Comparison of ENCODE assay signal across 21 cellular contexts in the genomic region with DNA sequence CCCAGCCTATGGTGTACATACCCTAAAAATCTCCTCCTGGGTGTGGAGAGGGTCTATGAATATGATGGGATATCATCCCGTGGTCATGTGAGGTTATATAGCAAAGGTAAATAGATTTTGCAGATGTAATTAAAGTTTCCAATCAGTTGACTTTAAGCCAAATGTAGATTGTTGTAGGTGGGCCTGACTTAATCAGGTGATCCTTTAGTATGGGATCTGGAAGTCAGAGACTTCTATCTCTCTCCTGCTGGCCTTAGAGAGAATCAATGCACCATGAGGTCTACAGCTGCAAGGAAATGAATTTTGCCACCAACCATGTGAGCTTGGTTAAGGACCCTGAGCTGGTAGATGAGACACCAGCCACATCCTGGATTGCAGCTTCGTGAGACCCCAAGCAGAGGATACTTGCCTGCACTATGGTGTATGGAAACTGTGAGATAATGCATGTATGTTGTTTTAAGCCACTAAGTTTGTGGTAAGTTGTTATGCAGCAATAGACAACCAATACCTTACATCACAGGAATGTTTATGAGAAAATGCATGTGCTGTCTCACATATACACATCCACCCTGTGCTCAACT.
DNase-seq lines count a peak whose midpoint lies in the region; ATAC-seq, FAIRE-seq and TF ChIP-seq lines count a peak whose summit lies in the region.
"Had no signal": no experiment of that assay in that cellular context is flagged by ENCODE, and none has a peak within 500 bp of the region (broad histone marks: within the 10 kb centered on the region; RNA-seq: fewer than 3 reads in every experiment).

No MANE protein-coding gene starts in this region.

- H3K4me1 ChIP-seq in K562 (replicated peaks in 1 of 2; ENCODE audit: control insufficient read depth in 2 of 2, insufficient read depth in 2 of 2, low read length in 2 of 2), result no peaks in the 10 kb centered on the region
- H3K4me1 ChIP-seq: BE2C, Caco-2, HAP-1 had no signal

- ATAC-seq in stimulated activated naive CD8-positive, alpha-beta T cell treated with anti-CD3 and anti-CD28 coated beads, Interleukin-15, amount 100 ng/mL, for 72 hours, result peak; percentile 42
- ATAC-seq in stimulated activated naive CD8-positive, alpha-beta T cell treated with anti-CD3 and anti-CD28 coated beads, Interleukin-15, Interleukin-2, amounts not matched to agents 100 U/mL and 50 U/mL, for 24 hours, result no peak
- ATAC-seq in K562, result no peak
- ATAC-seq in stimulated activated effector memory CD8-positive, alpha-beta T cell treated with anti-CD3 and anti-CD28 coated beads, Interleukin-12 subunit alpha, Interleukin-12 subunit beta, amount 100 ng/mL, for 72 hours, result peak; percentile 70
- no peak for ATAC-seq in activated CD4-positive, alpha-beta T cell treated with anti-CD3 and anti-CD28 coated beads for 36 hours

- BruUV-seq in K562 (replicated peaks; lab: Mats Ljungman, UMichigan), result no TSS peak

- no peaks in the 10 kb centered on the region; the same call in 1 of the 2 replicates for H4K20me1 ChIP-seq in K562 (replicated peaks; ENCODE audit: control insufficient read depth, insufficient read depth, low read length)

- CTCF ChIA-PET in K562 (lab: Yijun Ruan, JAX; ENCODE audit: low intra/inter-chr PET ratio), result no interaction called here
- CTCF ChIA-PET in activated CD4-positive, alpha-beta T cell treated with anti-CD3 and anti-CD28 coated beads for 36 hours (lab: Charles Lee), result no interaction called here

- H3K9me1 ChIP-seq in K562 (ENCODE audit: control insufficient read depth, insufficient read depth, low read length), result no peaks in the 10 kb centered on the region

- no peak overlapping the region for H3K4me2 ChIP-seq in K562 (ENCODE audit: insufficient read depth, low read length)

- no peaks in the 10 kb centered on the region for H3K9me3 Mint-ChIP-seq in stimulated activated naive CD8-positive, alpha-beta T cell treated with anti-CD3 and anti-CD28 coated beads, Interleukin-15, amount 100 ng/mL, for 72 hours
- H3K9me3 Mint-ChIP-seq in stimulated activated effector memory CD8-positive, alpha-beta T cell treated with anti-CD3 and anti-CD28 coated beads, Interleukin-12 subunit alpha, Interleukin-12 subunit beta, amount 100 ng/mL, for 72 hours, result no peaks in the 10 kb centered on the region
- H3K9me3 Mint-ChIP-seq in endothelial cell (ENCODE audit: unreplicated experiment), result no peaks in the 10 kb centered on the region
- H3K9me3 Mint-ChIP-seq in activated CD4-positive, alpha-beta T cell treated with anti-CD3 and anti-CD28 coated beads for 36 hours (ENCODE audit: low read depth), result no peaks in the 10 kb centered on the region
- H3K9me3 Mint-ChIP-seq: CD8-positive, alpha-beta memory T cell had no signal

- no peak for TF ChIP-seq RAD21 in K562 (CRISPR knock-in tag; conservative IDR thresholded peaks at IDR 0.05 in 1 of 2, IDR thresholded peaks at IDR 0.05 in 1 of 2)

- no peaks in the 10 kb centered on the region for H3K9me3 ChIP-seq in K562 (replicated peaks; ENCODE audit: control insufficient read depth, insufficient read depth, low read depth, low read length)
- H3K9me3 ChIP-seq: BE2C, Caco-2, HAP-1 had no signal

- 0% methylated on average over 2 of the region's 2 CpGs for WGBS in K562 (ENCODE audit: insufficient coverage, low coverage, missing lambda C conversion rate)

- intact Hi-C loops in K562 (cut with micrococcal nuclease), result no loop called here
- intact Hi-C loops in activated CD4-positive, alpha-beta T cell treated with anti-CD3 and anti-CD28 coated beads for 36 hours (cut with DNase I, micrococcal nuclease), result no loop called here

- TF ChIP-seq CTCF in K562 (IDR thresholded peaks at IDR 0.05 in 2 of 3, conservative IDR thresholded peaks at IDR 0.05 in 1 of 3; ENCODE audit: insufficient read depth in 2 of 3, low read depth in 1 of 3, low read length in 3 of 3) (no peak), endothelial cell (IDR thresholded peaks at IDR 0.05; ENCODE audit: unreplicated experiment) (no peak)

- no peak overlapping the region for H2AFZ ChIP-seq in K562 (ENCODE audit: low read depth, low read length)
- H2AFZ ChIP-seq: GM23248 had no signal

- POLR2A ChIA-PET in K562 (lab: Yijun Ruan, JAX), result interaction anchor here (0.6 kb wide), 1 partner anchor 135 kb away, joined by 3 read pairs; no protein-coding TSS in a partner anchor
- POLR2A ChIA-PET in activated CD4-positive, alpha-beta T cell treated with anti-CD3 and anti-CD28 coated beads for 36 hours (lab: Charles Lee), result no interaction called here

- no peak for TF ChIP-seq POLR2A in K562 (conservative IDR thresholded peaks at IDR 0.05)

- TF ChIP-seq EP300 in K562 (IDR thresholded peaks at IDR 0.05; ENCODE audit: low read length), result no peak

- H3K4me3 ChIP-seq in K562, result no peak overlapping the region
- H3K4me3 ChIP-seq: GM23248, HAP-1 had no signal

- no peaks in the 10 kb centered on the region for H3K36me3 Mint-ChIP-seq in stimulated activated effector memory CD8-positive, alpha-beta T cell treated with anti-CD3 and anti-CD28 coated beads, Interleukin-12 subunit alpha, Interleukin-12 subunit beta, amount 100 ng/mL, for 72 hours
- H3K36me3 Mint-ChIP-seq in endothelial cell (ENCODE audit: low read depth, unreplicated experiment), result no peaks in the 10 kb centered on the region
- no peaks in the 10 kb centered on the region for H3K36me3 Mint-ChIP-seq in activated CD4-positive, alpha-beta T cell treated with anti-CD3 and anti-CD28 coated beads for 36 hours (ENCODE audit: low read depth)
- H3K36me3 Mint-ChIP-seq: CD4-positive, CD25-positive, alpha-beta regulatory T cell; CD8-positive, alpha-beta memory T cell had no signal

- no peak overlapping the region for H3K4me3 Mint-ChIP-seq in stimulated activated naive CD8-positive, alpha-beta T cell treated with anti-CD3 and anti-CD28 coated beads, Interleukin-15, amount 100 ng/mL, for 72 hours
- H3K4me3 Mint-ChIP-seq in stimulated activated effector memory CD8-positive, alpha-beta T cell treated with anti-CD3 and anti-CD28 coated beads, Interleukin-12 subunit alpha, Interleukin-12 subunit beta, amount 100 ng/mL, for 72 hours, result no peak overlapping the region
- H3K4me3 Mint-ChIP-seq in endothelial cell (ENCODE audit: unreplicated experiment), result no peak overlapping the region
- H3K4me3 Mint-ChIP-seq in activated CD4-positive, alpha-beta T cell treated with anti-CD3 and anti-CD28 coated beads for 36 hours, result no peak overlapping the region
- H3K4me3 Mint-ChIP-seq: CD4-positive, CD25-positive, alpha-beta regulatory T cell; CD8-positive, alpha-beta memory T cell had no signal

- H3K9ac ChIP-seq in K562 (ENCODE audit: insufficient read depth in 1 of 2, low read depth in 2 of 2, low read length in 2 of 2), result no peak overlapping the region
- H3K9ac ChIP-seq: GM23248 had no signal

- no peak overlapping the region for H3K27ac Mint-ChIP-seq in stimulated activated naive CD8-positive, alpha-beta T cell treated with anti-CD3 and anti-CD28 coated beads, Interleukin-15, amount 100 ng/mL, for 72 hours
- no peak overlapping the region for H3K27ac Mint-ChIP-seq in stimulated activated effector memory CD8-positive, alpha-beta T cell treated with anti-CD3 and anti-CD28 coated beads, Interleukin-12 subunit alpha, Interleukin-12 subunit beta, amount 100 ng/mL, for 72 hours
- no peak overlapping the region for H3K27ac Mint-ChIP-seq in endothelial cell (ENCODE audit: unreplicated experiment)
- no peak overlapping the region for H3K27ac Mint-ChIP-seq in activated CD4-positive, alpha-beta T cell treated with anti-CD3 and anti-CD28 coated beads for 36 hours
- H3K27ac Mint-ChIP-seq: CD8-positive, alpha-beta memory T cell had no signal

- H3K79me2 ChIP-seq in K562 (ENCODE audit: control insufficient read depth, insufficient read depth, low read length), result no peaks in the 10 kb centered on the region

- H3K27me3 ChIP-seq in K562 (ENCODE audit: control insufficient read depth in 2 of 2, insufficient read depth in 2 of 2, low read length in 2 of 2), result no peaks in the 10 kb centered on the region
- H3K27me3 ChIP-seq: BE2C had no signal

- H3K27me3 Mint-ChIP-seq in stimulated activated naive CD8-positive, alpha-beta T cell treated with anti-CD3 and anti-CD28 coated beads, Interleukin-15, amount 100 ng/mL, for 72 hours, result peaks cover 10% of the 10 kb centered on the region
- peaks cover 4% of the 10 kb centered on the region for H3K27me3 Mint-ChIP-seq in endothelial cell (ENCODE audit: unreplicated experiment)
- H3K27me3 Mint-ChIP-seq in activated CD4-positive, alpha-beta T cell treated with anti-CD3 and anti-CD28 coated beads for 36 hours, result peaks cover 5% of the 10 kb centered on the region

- DNase-seq in stimulated activated naive CD8-positive, alpha-beta T cell treated with anti-CD3 and anti-CD28 coated beads, Interleukin-15, amount 100 ng/mL, for 72 hours, result no peak
- no peak for DNase-seq in stimulated activated naive CD8-positive, alpha-beta T cell treated with anti-CD3 and anti-CD28 coated beads, Interleukin-15, Interleukin-2, amounts not matched to agents 100 U/mL and 50 U/mL, for 24 hours
- no peak for DNase-seq in K562 (ENCODE audit: extremely low read depth in 1 of 4, low spot score in 3 of 4)
- DNase-seq in stimulated activated effector memory CD8-positive, alpha-beta T cell treated with anti-CD3 and anti-CD28 coated beads, Interleukin-12 subunit alpha, Interleukin-12 subunit beta, amount 100 ng/mL, for 72 hours (ENCODE audit: low spot score in 2 of 2), result no peak
- no peak for DNase-seq in endothelial cell (ENCODE audit: low spot score)
- no peak for DNase-seq in activated CD4-positive, alpha-beta T cell treated with anti-CD3 and anti-CD28 coated beads for 36 hours
- DNase-seq: ACHN; BE2C; C1 segment of cervical spinal cord; Caco-2; CD4-positive, CD25-positive, alpha-beta regulatory T cell; CD8-positive, alpha-beta memory T cell; GDM1; GM23248; IMR-90 had no signal

- no peak for FAIRE-seq in K562 (lab: Jason Lieb, UNC)
- FAIRE-seq: A204.1, D721Med, GM12892, GM18507 had no signal

- in situ Hi-C loops in K562 (cut with MboI), result no loop called here

- H3K27ac ChIP-seq in K562 (ENCODE audit: extremely low read depth, low read depth, low read length), result no peak overlapping the region
- H3K27ac ChIP-seq: GM23248, HL-60 had no signal

- H3K36me3 ChIP-seq in K562 (ENCODE audit: control insufficient read depth, insufficient read depth, low read length), result no peaks in the 10 kb centered on the region
- H3K36me3 ChIP-seq: BE2C, HAP-1 had no signal

- H3K4me1 Mint-ChIP-seq in stimulated activated naive CD8-positive, alpha-beta T cell treated with anti-CD3 and anti-CD28 coated beads, Interleukin-15, amount 100 ng/mL, for 72 hours, result no peaks in the 10 kb centered on the region
- H3K4me1 Mint-ChIP-seq in stimulated activated effector memory CD8-positive, alpha-beta T cell treated with anti-CD3 and anti-CD28 coated beads, Interleukin-12 subunit alpha, Interleukin-12 subunit beta, amount 100 ng/mL, for 72 hours, result no peaks in the 10 kb centered on the region
- H3K4me1 Mint-ChIP-seq in endothelial cell (ENCODE audit: unreplicated experiment), result no peaks in the 10 kb centered on the region
- H3K4me1 Mint-ChIP-seq in activated CD4-positive, alpha-beta T cell treated with anti-CD3 and anti-CD28 coated beads for 36 hours, result no peaks in the 10 kb centered on the region
- H3K4me1 Mint-ChIP-seq: CD4-positive, CD25-positive, alpha-beta regulatory T cell; CD8-positive, alpha-beta memory T cell had no signal

TF ChIP-seq in K562, 482 proteins besides CTCF, POLR2A, EP300 and RAD21 (continues in another document):
- TF ChIP-seq ILK (tag; IDR thresholded peaks at IDR 0.05; ENCODE audit: borderline replicate concordance, low read depth) (no peak), EZH2 (IDR thresholded peaks at IDR 0.05; ENCODE audit: borderline replicate concordance, low read depth, low read length) (no peak)

Comparison
In these comparisons a context has a peak if more than half of its experiments do, and no peak if none do; other contexts are left out.
1. ATAC-seq: peak in stimulated activated naive CD8-positive, alpha-beta T cell treated with anti-CD3 and anti-CD28 coated beads, Interleukin-15, amount 100 ng/mL, for 72 hours (single experiment) and stimulated activated effector memory CD8-positive, alpha-beta T cell treated with anti-CD3 and anti-CD28 coated beads, Interleukin-12 subunit alpha, Interleukin-12 subunit beta, amount 100 ng/mL, for 72 hours (single experiment); none in stimulated activated naive CD8-positive, alpha-beta T cell treated with anti-CD3 and anti-CD28 coated beads, Interleukin-15, Interleukin-2, amounts not matched to agents 100 U/mL and 50 U/mL, for 24 hours (single experiment), K562 (single experiment) and activated CD4-positive, alpha-beta T cell treated with anti-CD3 and anti-CD28 coated beads for 36 hours (single experiment).